Comparison of ENCODE assay signal across 10 cellular contexts in the genomic region with DNA sequence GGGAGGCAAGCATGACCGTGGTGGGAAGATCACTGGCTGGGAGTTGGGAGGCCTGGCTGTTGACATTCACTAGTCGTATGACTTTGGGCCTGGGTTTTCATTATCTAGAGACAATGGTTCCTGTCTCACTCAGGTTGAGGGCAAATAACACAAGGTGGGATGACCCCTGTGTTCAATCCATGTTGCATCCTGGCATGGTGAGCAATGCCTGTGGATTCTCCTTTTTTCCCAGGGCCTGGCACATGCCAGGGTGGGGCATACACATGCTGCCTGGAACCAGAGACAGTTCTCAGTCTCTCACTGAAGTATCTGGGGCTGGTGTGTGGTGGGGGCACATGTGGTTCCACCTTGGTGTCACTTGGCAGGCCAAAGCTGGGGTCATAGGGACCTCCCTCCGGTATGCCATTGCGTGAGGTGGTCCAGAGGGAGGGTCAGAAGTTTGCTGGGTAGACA. TPM values are rescaled to one million over a fixed set of nuclear protein-coding genes. Genes with fewer than 3 reads are reported as not detected.
DNase-seq lines count a peak whose midpoint lies in the region; ATAC-seq, FAIRE-seq and TF ChIP-seq lines count a peak whose summit lies in the region.
"Had no signal": no experiment of that assay in that cellular context is flagged by ENCODE, and none has a peak within 500 bp of the region (broad histone marks: within the 10 kb centered on the region; RNA-seq: fewer than 3 reads in every experiment).

No MANE protein-coding gene starts in this region.

- H3K27ac ChIP-seq in adrenal gland (peak overlapping the region; percentile 76 to 95 (median 93)), right lobe of liver (peak overlapping the region; percentile 4 to 36 (median 12))

- no peak for TF ChIP-seq POLR2A in adrenal gland (IDR thresholded peaks at IDR 0.05)
- TF ChIP-seq POLR2A in right lobe of liver (IDR thresholded peaks at IDR 0.05), result no peak
- TF ChIP-seq POLR2A in GM12892 (IDR thresholded peaks at IDR 0.05; ENCODE audit: low read depth, low read length), result no peak

- TF ChIP-seq CTCF in adrenal gland (IDR thresholded peaks at IDR 0.05), result no peak
- TF ChIP-seq CTCF in right lobe of liver (IDR thresholded peaks at IDR 0.05), result no peak

- no peaks in the 10 kb centered on the region for H3K9me3 Mint-ChIP-seq in T-helper 1 cell treated with Interleukin-12 subunit alpha and Interleukin-12 subunit beta and Interleukin-4 antibody, amounts not matched to agents 30 μg/mL and 1 μg/mL, for 36 hours

- H3K36me3 ChIP-seq in adrenal gland (replicated peaks in 1 of 2) (no peaks in the 10 kb centered on the region), right lobe of liver (no peaks in the 10 kb centered on the region)

- DNase-seq in T-helper 1 cell, result no peak
- DNase-seq in adrenal gland, result peak in 2 of 7 donors; percentile 37 to 48
- DNase-seq in right lobe of liver, result no peak
- peak; percentile 58 for DNase-seq in superior temporal gyrus (ENCODE audit: extremely low spot score)
- no peak for DNase-seq in stimulated activated CD4-positive, alpha-beta T cell treated with anti-CD3 and anti-CD28 coated beads, Interleukin-4, amount 100 ng/mL, for 24 hours
- DNase-seq in GM12892 (ENCODE audit: insufficient read length), result no peak
- DNase-seq in HT-29 (ENCODE audit: low spot score), result no peak

- H3K4me1 Mint-ChIP-seq in T-helper 1 cell treated with Interleukin-12 subunit alpha and Interleukin-12 subunit beta and Interleukin-4 antibody, amounts not matched to agents 30 μg/mL and 1 μg/mL, for 36 hours (ENCODE audit: low read depth), result peaks cover 26% of the 10 kb centered on the region

- WGBS in adrenal gland, 4 donors, result 31 to 52% (median 45%) methylated on average over 3 to 4 of the region's 4 CpGs
- 46% methylated on average over 2 of the region's 4 CpGs for WGBS in right lobe of liver (ENCODE audit: insufficient coverage, low coverage, low lambda C conversion rate, missing lambda C conversion rate)

- ATAC-seq in right lobe of liver, result no peak

- intact Hi-C loops in adrenal gland (cut with DNase I), result loop anchor here in 1 of 2 donors (10.0 kb wide), 1 partner anchor 97 kb away; no protein-coding TSS in a partner anchor
- intact Hi-C loops in right lobe of liver (cut with DNase I), result no loop called here

- H3K36me3 Mint-ChIP-seq in T-helper 1 cell treated with Interleukin-12 subunit alpha and Interleukin-12 subunit beta and Interleukin-4 antibody, amounts not matched to agents 30 μg/mL and 1 μg/mL, for 36 hours (ENCODE audit: low read depth), result no peaks in the 10 kb centered on the region

- H3K27me3 Mint-ChIP-seq in T-helper 1 cell treated with Interleukin-12 subunit alpha and Interleukin-12 subunit beta and Interleukin-4 antibody, amounts not matched to agents 30 μg/mL and 1 μg/mL, for 36 hours (ENCODE audit: low read depth), result peaks cover 25% of the 10 kb centered on the region

- H3K27ac Mint-ChIP-seq in T-helper 1 cell treated with Interleukin-12 subunit alpha and Interleukin-12 subunit beta and Interleukin-4 antibody, amounts not matched to agents 30 μg/mL and 1 μg/mL, for 36 hours, result no peak overlapping the region

- H3K4me1 ChIP-seq in adrenal gland (replicated peaks in 1 of 2) (peaks cover 73 to 89% of the 10 kb centered on the region in 2 donors), right lobe of liver (peaks cover 2 to 34% (median 18%) of the 10 kb centered on the region in 4 donors)

- H3K4me3 Mint-ChIP-seq in T-helper 1 cell treated with Interleukin-12 subunit alpha and Interleukin-12 subunit beta and Interleukin-4 antibody, amounts not matched to agents 30 μg/mL and 1 μg/mL, for 36 hours, result peak overlapping the region; percentile 79

- no peak for FAIRE-seq in GM12892 (lab: Jason Lieb, UNC)
- FAIRE-seq: A204.1, RCC 7860 had no signal

- H3K27me3 ChIP-seq in adrenal gland, result no peaks in the 10 kb centered on the region
- no peaks in the 10 kb centered on the region for H3K27me3 ChIP-seq in right lobe of liver

- H3K9me3 ChIP-seq in adrenal gland (replicated peaks in 1 of 3) (no peaks in the 10 kb centered on the region), right lobe of liver (no peaks in the 10 kb centered on the region)

- H3K4me3 ChIP-seq in adrenal gland (peak overlapping the region in 1 of 4 donors; percentile 30), right lobe of liver (no peak overlapping the region)

RNA-seq across cellular contexts. Expression of gene THRA, which starts 5.4 kb away (rescaled TPM):
- total RNA-seq in adrenal gland, result 100 to 1,000 TPM in 3 of 8 donors, 10 to 100 TPM in 5; 46.1 to 110 (median 76.4) TPM
- 10 to 100 TPM; 41.8 to 62.3 (median 50.9) TPM for polyA plus RNA-seq in adrenal gland
- 1 to 10 TPM; 3.7 to 9.4 (median 7.7) TPM for total RNA-seq in right lobe of liver
- polyA plus RNA-seq in GM12892 (2012; ENCODE audit: missing spikeins), result 1.5 TPM
- total RNA-seq in HT-29 (2014; rRNA removed; shearing (Covaris generic)), result 31.1 and 33.2 TPM in 2 replicates

RNA-seq across cellular contexts. Expression of gene MED24, which starts 13.9 kb away (rescaled TPM):
- total RNA-seq in adrenal gland, result 100 to 1,000 TPM in 1 of 8 donors, 10 to 100 TPM in 7; 57.1 to 127 (median 78.1) TPM
- polyA plus RNA-seq in adrenal gland, result 100 to 1,000 TPM in 1 of 3 donors, 10 to 100 TPM in 2; 50.3 to 103 (median 92.9) TPM
- 10 to 100 TPM; 29.0 to 38.2 (median 35.9) TPM for total RNA-seq in right lobe of liver
- 47.6 TPM for polyA plus RNA-seq in GM12892 (2012; ENCODE audit: missing spikeins)
- total RNA-seq in HT-29 (2014; rRNA removed; shearing (Covaris generic)), result 56.3 and 56.6 TPM in 2 replicates

RNA-seq across cellular contexts. Expression of gene NR1D1, which starts 32.2 kb away (rescaled TPM):
- total RNA-seq in adrenal gland (10 to 100 TPM; 14.0 to 69.1 (median 41.4) TPM), right lobe of liver (10 to 100 TPM in 4 of 6 experiments, 1 to 10 TPM in 2; 6.9 to 29.8 (median 16.0) TPM)
- polyA plus RNA-seq in adrenal gland, result 10 to 100 TPM; 34.5 to 59.0 (median 36.6) TPM
- 1.2 TPM for polyA plus RNA-seq in GM12892 (2012; ENCODE audit: missing spikeins)
- total RNA-seq in HT-29 (2014; rRNA removed; shearing (Covaris generic)), result 22.6 and 25.7 TPM in 2 replicates

RNA-seq across cellular contexts. Expression of gene CSF3, which starts 52.9 kb away (rescaled TPM):
- total RNA-seq in adrenal gland, result under 1 TPM in 4 of 8 donors, not detected in 4; 0.32 to 0.74 (median 0.44) TPM
- 1 to 10 TPM in 1 of 3 donors, under 1 TPM in 2; 0.24 to 6.1 (median 0.80) TPM for polyA plus RNA-seq in adrenal gland
- total RNA-seq in right lobe of liver, result under 1 TPM in 1 of 6 experiments, not detected in 5; 0.31 TPM
- 0.72 TPM for polyA plus RNA-seq in GM12892 (2012; ENCODE audit: missing spikeins)
- total RNA-seq in HT-29 (2014; rRNA removed; shearing (Covaris generic)), result not detected in 2 replicates

RNA-seq across cellular contexts. Expression of gene MSL1, which starts 53.6 kb away (rescaled TPM):
- 100 to 1,000 TPM in 1 of 8 donors, 10 to 100 TPM in 7; 47.8 to 100 (median 69.1) TPM for total RNA-seq in adrenal gland
- polyA plus RNA-seq in adrenal gland, result 100 to 1,000 TPM in 2 of 3 donors, 10 to 100 TPM in 1; 74.2 to 143 (median 128) TPM
- total RNA-seq in right lobe of liver, result 10 to 100 TPM; 31.1 to 43.8 (median 36.0) TPM
- 57.4 TPM for polyA plus RNA-seq in GM12892 (2012; ENCODE audit: missing spikeins)
- total RNA-seq in HT-29 (2014; rRNA removed; shearing (Covaris generic)), result 44.1 and 47.1 TPM in 2 replicates
